1 cellular context compared by ENCODE assay signal in genomic region chr17:1810450-1811103, GRCh38.
A peak's percentile ranks its signal among the peaks of the same experiment; 100 is the strongest.
TF ChIP-seq lines count a peak whose summit lies in the region.

No MANE protein-coding gene starts in this region.

TF ChIP-seq in HepG2, 621 proteins besides CTCF, POLR2A, EP300 and RAD21 (continued from another document and continues in another):
- TF ChIP-seq SOX6 (IDR thresholded peaks at IDR 0.05) (no peak), SOX6 (CRISPR knock-in tag; IDR thresholded peaks at IDR 0.05) (peak; percentile 45), NFE2 (CRISPR knock-in tag; IDR thresholded peaks at IDR 0.05) (no peak), SIN3B (IDR thresholded peaks at IDR 0.05; ENCODE audit: low read length) (no peak), ERF (CRISPR knock-in tag; IDR thresholded peaks at IDR 0.05) (peak; percentile 86; the same call in 1 of the 2 replicates), ZNF788 (CRISPR knock-in tag; IDR thresholded peaks at IDR 0.05; ENCODE audit: borderline replicate concordance) (peak; percentile 83), YEATS4 (CRISPR knock-in tag; IDR thresholded peaks at IDR 0.05; ENCODE audit: borderline replicate concordance) (no peak; the same call in 1 of the 2 replicates), CREM (IDR thresholded peaks at IDR 0.05) (peak; percentile 54; the same call in 1 of the 2 replicates), CREM (CRISPR knock-in tag; IDR thresholded peaks at IDR 0.05) (no peak), ATF7-NPFF (CRISPR knock-in tag; IDR thresholded peaks at IDR 0.05; ENCODE audit: low read depth) (peak; percentile 65; the same call in 1 of the 2 replicates), ZBED4 (CRISPR knock-in tag; IDR thresholded peaks at IDR 0.05; ENCODE audit: borderline replicate concordance) (peak; percentile 33; the same call in 1 of the 2 replicates), RXRB (CRISPR knock-in tag; IDR thresholded peaks at IDR 0.05; ENCODE audit: borderline replicate concordance) (peak; percentile 86), E2F5 (CRISPR knock-in tag; conservative IDR thresholded peaks at IDR 0.05) (no peak), GATAD1 (CRISPR knock-in tag; IDR thresholded peaks at IDR 0.05) (peak; percentile 62), NR2C2 (CRISPR knock-in tag; IDR thresholded peaks at IDR 0.05; ENCODE audit: borderline replicate concordance) (peak; percentile 64; the same call in 1 of the 2 replicates), ZNF350 (CRISPR knock-in tag; IDR thresholded peaks at IDR 0.05; ENCODE audit: borderline replicate concordance, low read depth) (peak; percentile 72; the same call in 1 of the 2 replicates), KLF9 (CRISPR knock-in tag; IDR thresholded peaks at IDR 0.05; ENCODE audit: low read depth) (0 out of 2 replicates have a peak, but pooled peaks have one; percentile 43), ZNF792 (CRISPR knock-in tag; IDR thresholded peaks at IDR 0.05) (0 out of 2 replicates have a peak, but pooled peaks have one; percentile 59), SAFB2 (CRISPR knock-in tag; IDR thresholded peaks at IDR 0.05; ENCODE audit: borderline replicate concordance, low read depth) (peak; percentile 74; the same call in 1 of the 2 replicates), MNT (IDR thresholded peaks at IDR 0.05) (0 out of 2 replicates have a peak, but pooled peaks have one; percentile 46), REST (IDR thresholded peaks at IDR 0.05; ENCODE audit: borderline replicate concordance in 1 of 2, low read depth in 1 of 2, low read length in 2 of 2) (peak in 1 of 2 experiments; percentile 50; a peak in 1 of 4 replicates), HOXA9 (CRISPR knock-in tag; IDR thresholded peaks at IDR 0.05; ENCODE audit: borderline replicate concordance) (no peak), ZNF24 (IDR thresholded peaks at IDR 0.05) (no peak), PRDM10 (CRISPR knock-in tag; IDR thresholded peaks at IDR 0.05; ENCODE audit: low read depth) (0 out of 2 replicates have a peak, but pooled peaks have one; percentile 28), REPIN1 (CRISPR knock-in tag; IDR thresholded peaks at IDR 0.05; ENCODE audit: borderline replicate concordance, low read depth) (peak; percentile 96; the same call in 1 of the 2 replicates), TCF7L2 (IDR thresholded peaks at IDR 0.05; ENCODE audit: low read depth, low read length) (no peak), ZNF644 (CRISPR knock-in tag; IDR thresholded peaks at IDR 0.05; ENCODE audit: low read depth) (0 out of 2 replicates have a peak, but pooled peaks have one; percentile 33), ZNF772 (CRISPR knock-in tag; IDR thresholded peaks at IDR 0.05) (peak; percentile 93), ZNF296 (CRISPR knock-in tag; conservative IDR thresholded peaks at IDR 0.05) (no peak), KDM5A (IDR thresholded peaks at IDR 0.05; ENCODE audit: borderline replicate concordance, low read length) (no peak), TFDP2 (CRISPR knock-in tag; IDR thresholded peaks at IDR 0.05) (no peak), ZHX1 (CRISPR knock-in tag; IDR thresholded peaks at IDR 0.05; ENCODE audit: low read depth) (no peak; the same call in 1 of the 2 replicates), KDM3A (CRISPR knock-in tag; IDR thresholded peaks at IDR 0.05; ENCODE audit: low read depth) (no peak), ZC3H4 (CRISPR knock-in tag; IDR thresholded peaks at IDR 0.05; ENCODE audit: borderline replicate concordance) (no peak), RARG (CRISPR knock-in tag; IDR thresholded peaks at IDR 0.05; ENCODE audit: low read depth) (no peak), HNF4G (IDR thresholded peaks at IDR 0.05; ENCODE audit: borderline replicate concordance, low read depth, low read length) (peak; percentile 95), HNF4G (CRISPR knock-in tag; IDR thresholded peaks at IDR 0.05; ENCODE audit: borderline replicate concordance, low read depth) (peak; percentile 98), ZNF704 (CRISPR knock-in tag; IDR thresholded peaks at IDR 0.05; ENCODE audit: borderline replicate concordance) (no peak)
